19 cellular contexts compared by ENCODE assay signal in genomic region chr4:40608628-40609027, GRCh38.
"Had no signal": no experiment of that assay in that cellular context is flagged by ENCODE, and none has a peak within 500 bp of the region (broad histone marks: within the 10 kb centered on the region; RNA-seq: fewer than 3 reads in every experiment).

No MANE protein-coding gene starts in this region.

- H3K27ac ChIP-seq: body of pancreas, epithelial cell of prostate, heart left ventricle had no signal

- H3K4me1 Mint-ChIP-seq: activated T-helper 17 cell treated with anti-CD3 and anti-CD28 coated beads, Interleukin-2, amount 50 U/mL, for 72 hours; central memory CD8-positive, alpha-beta T cell; natural killer cell had no signal

- H3K36me3 Mint-ChIP-seq: natural killer cell had no signal

- H3K27me3 ChIP-seq: body of pancreas had no signal

- H3K27me3 Mint-ChIP-seq: dendritic cell treated with granulocyte-macrophage colony-stimulating factor and Interleukin-4, amounts not matched to agents 40 ng/mL and 50 ng/mL, for 4 days; type B pancreatic cell had no signal

- H3K27ac Mint-ChIP-seq: activated naive CD4-positive, alpha-beta T cell treated with anti-CD3 and anti-CD28 coated beads for 36 hours; activated T-helper 17 cell treated with anti-CD3 and anti-CD28 coated beads, Interleukin-2, amount 50 U/mL, for 72 hours; effector memory CD8-positive, alpha-beta T cell; natural killer cell; type B pancreatic cell had no signal

- H3K9me3 Mint-ChIP-seq: activated naive CD4-positive, alpha-beta T cell treated with anti-CD3 and anti-CD28 coated beads for 36 hours; activated T-helper 17 cell treated with anti-CD3 and anti-CD28 coated beads, Interleukin-2, amount 50 U/mL, for 72 hours; central memory CD8-positive, alpha-beta T cell; dendritic cell treated with granulocyte-macrophage colony-stimulating factor and Interleukin-4, amounts not matched to agents 40 ng/mL and 50 ng/mL, for 4 days; effector memory CD8-positive, alpha-beta T cell; natural killer cell had no signal

- H3K36me3 ChIP-seq: heart left ventricle had no signal

- H3K9me3 ChIP-seq: body of pancreas, heart left ventricle, mucosa of descending colon had no signal

- DNase-seq: activated CD4-positive, alpha-beta T cell treated with anti-CD3 and anti-CD28 coated beads, Interleukin-2, amount 50 U/mL, for 1 hour; activated naive CD4-positive, alpha-beta T cell treated with anti-CD3 and anti-CD28 coated beads for 36 hours; activated T-cell treated with anti-CD3 and anti-CD28 coated beads for 4 hours; body of pancreas; effector memory CD8-positive, alpha-beta T cell; foreskin melanocyte; heart left ventricle; mammary epithelial cell; mucosa of descending colon; natural killer cell; nucleus accumbens; right cardiac atrium; small intestine; stimulated activated naive CD4-positive, alpha-beta T cell treated with Interleukin-2 at 50 U/mL for 16 hours had no signal

- H3K4me3 ChIP-seq: body of pancreas, heart left ventricle, mucosa of descending colon had no signal

- H3K4me3 Mint-ChIP-seq: activated naive CD4-positive, alpha-beta T cell treated with anti-CD3 and anti-CD28 coated beads for 36 hours; activated T-helper 17 cell treated with anti-CD3 and anti-CD28 coated beads, Interleukin-2, amount 50 U/mL, for 72 hours; central memory CD8-positive, alpha-beta T cell; dendritic cell treated with granulocyte-macrophage colony-stimulating factor and Interleukin-4, amounts not matched to agents 40 ng/mL and 50 ng/mL, for 4 days; effector memory CD8-positive, alpha-beta T cell; natural killer cell; type B pancreatic cell had no signal
